9 cellular contexts compared by ENCODE assay signal in genomic region chr10:71068811-71069411, GRCh38.
DNase-seq lines count a peak whose midpoint lies in the region; ATAC-seq and TF ChIP-seq lines count a peak whose summit lies in the region.
"Had no signal": no experiment of that assay in that cellular context is flagged by ENCODE, and none has a peak within 500 bp of the region (broad histone marks: within the 10 kb centered on the region; RNA-seq: fewer than 3 reads in every experiment).

No MANE protein-coding gene starts in this region.

- H3K4me1 ChIP-seq in ascending aorta: peaks cover 5 to 21% of the 10 kb centered on the region in 2 donors
- H3K4me1 ChIP-seq in smooth muscle cell (ENCODE audit: low read depth): peaks cover 10% of the 10 kb centered on the region

- intact Hi-C loops in ascending aorta (cut with DNase I): loop anchor here (2.0 to 5.0 kb wide), 2 partner anchors 18 to 143 kb away; partner anchors contain the start of gene UNC5B
- intact Hi-C loops in cardiac septum (cut with DNase I): loop anchor here (10.0 kb wide), 1 partner anchor 144 kb away; no protein-coding TSS in a partner anchor
- intact Hi-C loops in left colon (cut with DNase I, micrococcal nuclease): no loop called here

- H3K79me2 ChIP-seq in smooth muscle cell (ENCODE audit: low read depth): no peaks in the 10 kb centered on the region

- H3K27me3 ChIP-seq in ascending aorta (no peaks in the 10 kb centered on the region), smooth muscle cell (ENCODE audit: low read depth) (peaks cover 6% of the 10 kb centered on the region)

- H3K4me3 ChIP-seq in ascending aorta: no peak overlapping the region
- H3K4me3 ChIP-seq in smooth muscle cell: no peak overlapping the region

- H4K20me1 ChIP-seq in smooth muscle cell (ENCODE audit: low read depth): no peaks in the 10 kb centered on the region

- no peaks in the 10 kb centered on the region for H3K9me3 ChIP-seq in ascending aorta
- no peaks in the 10 kb centered on the region for H3K9me3 ChIP-seq in smooth muscle cell (replicated peaks; ENCODE audit: low read depth)

- no peak overlapping the region for H2AFZ ChIP-seq in smooth muscle cell (ENCODE audit: low read depth)

- no peaks in the 10 kb centered on the region for H3K36me3 ChIP-seq in ascending aorta
- no peaks in the 10 kb centered on the region for H3K36me3 ChIP-seq in smooth muscle cell (ENCODE audit: low read depth)

- DNase-seq in H4 (ENCODE audit: low spot score) (peak; percentile 51), ascending aorta (ENCODE audit: low spot score in 2 of 2) (peak; percentile 58 to 90), cardiac septum (ENCODE audit: low spot score) (peak; percentile 86), smooth muscle cell (lab: John Stamatoyannopoulos, UW; ENCODE audit: unreplicated experiment) (peak; percentile 11), NCI-H2107 treated with DMSO at 0.1 percent for 48 hours (lab: John Stamatoyannopoulos, UW; ENCODE audit: unreplicated experiment) (no peak), left colon (no peak)
- DNase-seq in activated CD8-positive, alpha-beta memory T cell treated with anti-CD3 and anti-CD28 coated beads, Interleukin-2, amount 50 U/mL, for 48 hours: no peak
- DNase-seq: activated CD4-positive, alpha-beta T cell treated with anti-CD3 and anti-CD28 coated beads for 1 hour had no signal

- H3F3A ChIP-seq in smooth muscle cell (ENCODE audit: low read depth): no peaks in the 10 kb centered on the region

- no peak overlapping the region for H3K4me2 ChIP-seq in smooth muscle cell

- H3K27ac ChIP-seq in ascending aorta (peak overlapping the region; percentile 86 to 89), smooth muscle cell (ENCODE audit: low read depth) (no peak overlapping the region)

- TF ChIP-seq CTCF in ascending aorta (IDR thresholded peaks at IDR 0.05) (no peak), smooth muscle cell (IDR thresholded peaks at IDR 0.05; ENCODE audit: borderline replicate concordance, insufficient read depth, poor library complexity, severe bottlenecking) (no peak)

- H3K9ac ChIP-seq in smooth muscle cell (ENCODE audit: low read depth): no peak overlapping the region

- WGBS in smooth muscle cell (ENCODE audit: low lambda C conversion rate): 49% methylated on average over 9 of the region's 9 CpGs

- ATAC-seq in GM19397 (IDR thresholded peaks at IDR 0.05; ENCODE audit: unreplicated experiment) (no peak), left colon (no peak)

Comparison
In these comparisons a context has a peak if more than half of its experiments do, and no peak if none do; other contexts are left out.
1. DNase-seq: peak in H4 (single experiment), ascending aorta (2 of 2), cardiac septum (single experiment) and smooth muscle cell (single experiment); none in activated CD8-positive, alpha-beta memory T cell treated with anti-CD3 and anti-CD28 coated beads, Interleukin-2, amount 50 U/mL, for 48 hours (single experiment), NCI-H2107 treated with DMSO at 0.1 percent for 48 hours (single experiment) and left colon (0 of 2).
2. intact Hi-C loops: an anchor here in ascending aorta (2.0 to 5.0 kb wide) and cardiac septum (10.0 kb wide); none called in left colon.